In the genomic region with DNA sequence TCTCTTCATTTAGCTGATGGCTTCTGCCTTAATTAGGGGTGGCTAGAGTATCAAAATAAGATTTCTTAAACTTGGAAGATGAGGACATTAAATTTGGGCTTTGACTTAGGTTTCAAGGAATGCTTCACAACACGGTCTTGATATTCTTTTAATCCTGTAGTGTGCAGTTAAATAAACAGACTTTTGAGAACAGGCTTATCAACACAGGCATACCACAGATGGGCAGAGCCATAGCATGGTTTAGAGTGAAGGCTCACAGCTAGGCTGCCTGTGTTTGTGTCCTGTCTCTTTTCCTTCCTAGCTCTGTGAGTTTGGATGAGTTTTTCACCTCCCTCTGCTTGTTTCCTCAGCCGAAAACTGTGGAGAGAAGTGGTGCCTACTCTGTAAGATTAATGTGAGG, we compare ENCODE assay signal across 25 cellular contexts.
DNase-seq lines count a peak whose midpoint lies in the region; ATAC-seq and TF ChIP-seq lines count a peak whose summit lies in the region.
"Had no signal": no experiment of that assay in that cellular context is flagged by ENCODE, and none has a peak within 500 bp of the region (broad histone marks: within the 10 kb centered on the region; RNA-seq: fewer than 3 reads in every experiment).

No MANE protein-coding gene starts in this region.

- peaks cover 31 to 98% (median 74%) of the 10 kb centered on the region in 9 donors for H3K4me1 ChIP-seq in heart right ventricle
- H3K4me1 ChIP-seq in osteoblast (ENCODE audit: insufficient read depth, low read length), result peaks cover 41% of the 10 kb centered on the region

- WGBS in heart right ventricle, 2 donors, result 39 to 60% methylated on average over 2 of the region's 2 CpGs

- H3K36me3 ChIP-seq in heart right ventricle (peaks cover 0 to 11% (median 0%) of the 10 kb centered on the region in 9 donors), osteoblast (ENCODE audit: insufficient read depth, low read length) (peaks cover 18% of the 10 kb centered on the region)
- H3K36me3 ChIP-seq: gastroesophageal sphincter, SJSA1, upper lobe of left lung had no signal

- H3K36me3 Mint-ChIP-seq in activated T-helper 1 cell treated with anti-CD3 and anti-CD28 coated beads, Interleukin-12 subunit alpha, Interleukin-12 subunit beta, Interleukin-2, Interleukin-4 antibody, amounts not matched to agents 30 ng/mL and 10 ng/mL and 1 ng/mL, durations not matched to agents 14 hours and 24 hours and 36 hours (ENCODE audit: low read depth), result no peaks in the 10 kb centered on the region
- H3K36me3 Mint-ChIP-seq: activated naive CD8-positive, alpha-beta T cell treated with anti-CD3 and anti-CD28 coated beads, Interleukin-2, amount 10 ng/mL, durations not matched to agents 7 days and 5 days; CD4-positive, CD25-positive, alpha-beta regulatory T cell; memory B cell; T-cell had no signal

- H3K4me3 ChIP-seq in heart right ventricle, result no peak overlapping the region
- H3K4me3 ChIP-seq in dorsolateral prefrontal cortex, result no peak overlapping the region
- no peak overlapping the region for H3K4me3 ChIP-seq in osteoblast (ENCODE audit: insufficient read depth, low read length)
- H3K4me3 ChIP-seq: gastroesophageal sphincter, SJSA1, upper lobe of left lung had no signal

- no peak for DNase-seq in heart right ventricle
- DNase-seq in Right ventricle myocardium superior, result no peak
- no peak for DNase-seq in dorsolateral prefrontal cortex
- DNase-seq in osteoblast (ENCODE audit: insufficient read length, low spot score, missing footprints), result no peak
- DNase-seq in T-helper 9 cell, result no peak
- no peak for DNase-seq in activated T-helper 1 cell treated with anti-CD3 and anti-CD28 coated beads, Interleukin-12 subunit alpha, Interleukin-12 subunit beta, Interleukin-2, Interleukin-4 antibody, amounts not matched to agents 30 ng/mL and 10 ng/mL and 1 ng/mL, durations not matched to agents 14 hours and 24 hours and 36 hours (ENCODE audit: low spot score)
- DNase-seq: activated B cell treated with CpG ODN at 0.5 μM for 24 hours; activated CD4-positive, alpha-beta T cell treated with anti-CD3 and anti-CD28 coated beads, Interleukin-2, amount 10 ng/mL, durations not matched to agents 7 days and 5 days; activated gamma-delta T cell; activated naive CD8-positive, alpha-beta T cell treated with anti-CD3 and anti-CD28 coated beads, Interleukin-2, amount 10 ng/mL, durations not matched to agents 7 days and 5 days; activated T-cell treated with anti-CD3 and anti-CD28 coated beads, Interleukin-2, amount 50 U/mL, for 1 hour; CD4-positive, CD25-positive, alpha-beta regulatory T cell; DMS79 treated with DMSO at 0.1 percent for 48 hours; GDM1; hypothalamus; NCI-H446 treated with DMSO at 0.1 percent for 48 hours; stimulated activated CD4-positive, alpha-beta T cell treated with anti-CD3 and anti-CD28 coated beads, Interleukin-4, amount 100 ng/mL, for 24 hours; T-cell; upper lobe of left lung had no signal

- no peak overlapping the region for H3K27ac Mint-ChIP-seq in activated T-helper 1 cell treated with anti-CD3 and anti-CD28 coated beads, Interleukin-12 subunit alpha, Interleukin-12 subunit beta, Interleukin-2, Interleukin-4 antibody, amounts not matched to agents 30 ng/mL and 10 ng/mL and 1 ng/mL, durations not matched to agents 14 hours and 24 hours and 36 hours
- H3K27ac Mint-ChIP-seq: activated B cell treated with CpG ODN at 0.5 μM for 24 hours; activated CD4-positive, alpha-beta T cell treated with anti-CD3 and anti-CD28 coated beads, Interleukin-2, amount 10 ng/mL, durations not matched to agents 7 days and 5 days; activated naive CD8-positive, alpha-beta T cell treated with anti-CD3 and anti-CD28 coated beads, Interleukin-2, amount 10 ng/mL, durations not matched to agents 7 days and 5 days; CD4-positive, CD25-positive, alpha-beta regulatory T cell; memory B cell; T-cell had no signal

- no peaks in the 10 kb centered on the region for H3K9me3 Mint-ChIP-seq in activated T-helper 1 cell treated with anti-CD3 and anti-CD28 coated beads, Interleukin-12 subunit alpha, Interleukin-12 subunit beta, Interleukin-2, Interleukin-4 antibody, amounts not matched to agents 30 ng/mL and 10 ng/mL and 1 ng/mL, durations not matched to agents 14 hours and 24 hours and 36 hours
- H3K9me3 Mint-ChIP-seq: activated B cell treated with CpG ODN at 0.5 μM for 24 hours; activated CD4-positive, alpha-beta T cell treated with anti-CD3 and anti-CD28 coated beads, Interleukin-2, amount 10 ng/mL, durations not matched to agents 7 days and 5 days; activated naive CD8-positive, alpha-beta T cell treated with anti-CD3 and anti-CD28 coated beads, Interleukin-2, amount 10 ng/mL, durations not matched to agents 7 days and 5 days; CD4-positive, CD25-positive, alpha-beta regulatory T cell; memory B cell; T-cell had no signal

- peaks cover 16% of the 10 kb centered on the region for H3K27me3 Mint-ChIP-seq in activated T-helper 1 cell treated with anti-CD3 and anti-CD28 coated beads, Interleukin-12 subunit alpha, Interleukin-12 subunit beta, Interleukin-2, Interleukin-4 antibody, amounts not matched to agents 30 ng/mL and 10 ng/mL and 1 ng/mL, durations not matched to agents 14 hours and 24 hours and 36 hours (ENCODE audit: insufficient read depth)

- no peak for ATAC-seq in heart right ventricle
- ATAC-seq in Right ventricle myocardium superior (ENCODE audit: poor library complexity), result no peak
- no peak for ATAC-seq in HG02763 (IDR thresholded peaks at IDR 0.05; ENCODE audit: unreplicated experiment)
- no peak for ATAC-seq in HG03469 (IDR thresholded peaks at IDR 0.05; ENCODE audit: unreplicated experiment)
- ATAC-seq: gastroesophageal sphincter, sciatic nerve, T-cell had no signal

- TF ChIP-seq CTCF in heart right ventricle (IDR thresholded peaks at IDR 0.05) (no peak), dorsolateral prefrontal cortex (IDR thresholded peaks at IDR 0.05 in 54 of 56, conservative IDR thresholded peaks at IDR 0.05 in 2 of 56; ENCODE audit: low read depth in 1 of 56, partially characterized antibody in 56 of 56) (no peak), osteoblast (IDR thresholded peaks at IDR 0.05; ENCODE audit: extremely low read depth, low read depth, low read length) (no peak)

- no peak overlapping the region for H2AFZ ChIP-seq in osteoblast (ENCODE audit: low read length)

- no peaks in the 10 kb centered on the region for H3K4me1 Mint-ChIP-seq in activated T-helper 1 cell treated with anti-CD3 and anti-CD28 coated beads, Interleukin-12 subunit alpha, Interleukin-12 subunit beta, Interleukin-2, Interleukin-4 antibody, amounts not matched to agents 30 ng/mL and 10 ng/mL and 1 ng/mL, durations not matched to agents 14 hours and 24 hours and 36 hours (ENCODE audit: low read depth)
- H3K4me1 Mint-ChIP-seq: activated B cell treated with CpG ODN at 0.5 μM for 24 hours; activated CD4-positive, alpha-beta T cell treated with anti-CD3 and anti-CD28 coated beads, Interleukin-2, amount 10 ng/mL, durations not matched to agents 7 days and 5 days; activated naive CD8-positive, alpha-beta T cell treated with anti-CD3 and anti-CD28 coated beads, Interleukin-2, amount 10 ng/mL, durations not matched to agents 7 days and 5 days; memory B cell; T-cell had no signal

- no peak overlapping the region for H3K4me3 Mint-ChIP-seq in activated T-helper 1 cell treated with anti-CD3 and anti-CD28 coated beads, Interleukin-12 subunit alpha, Interleukin-12 subunit beta, Interleukin-2, Interleukin-4 antibody, amounts not matched to agents 30 ng/mL and 10 ng/mL and 1 ng/mL, durations not matched to agents 14 hours and 24 hours and 36 hours
- H3K4me3 Mint-ChIP-seq: activated B cell treated with CpG ODN at 0.5 μM for 24 hours; activated CD4-positive, alpha-beta T cell treated with anti-CD3 and anti-CD28 coated beads, Interleukin-2, amount 10 ng/mL, durations not matched to agents 7 days and 5 days; activated naive CD8-positive, alpha-beta T cell treated with anti-CD3 and anti-CD28 coated beads, Interleukin-2, amount 10 ng/mL, durations not matched to agents 7 days and 5 days; CD4-positive, CD25-positive, alpha-beta regulatory T cell; memory B cell; T-cell had no signal

- peaks cover 33% of the 10 kb centered on the region for H4K20me1 ChIP-seq in osteoblast (ENCODE audit: insufficient read depth, low read length)

- intact Hi-C loops in heart right ventricle (cut with DNase I), result no loop called here
- intact Hi-C loops in Right ventricle myocardium superior (cut with DNase I), result no loop called here
- intact Hi-C loops in dorsolateral prefrontal cortex (cut with DNase I), result no loop called here
- intact Hi-C loops in activated T-helper 1 cell treated with anti-CD3 and anti-CD28 coated beads, Interleukin-12 subunit alpha, Interleukin-12 subunit beta, Interleukin-2, Interleukin-4 antibody, amounts not matched to agents 30 ng/mL and 10 ng/mL and 1 ng/mL, durations not matched to agents 14 hours and 24 hours and 36 hours (cut with micrococcal nuclease), result no loop called here

- H3K9me3 ChIP-seq in heart right ventricle (no peaks in the 10 kb centered on the region), osteoblast (ENCODE audit: low read depth, low read length) (no peaks in the 10 kb centered on the region)
- H3K9me3 ChIP-seq: gastroesophageal sphincter, SJSA1, upper lobe of left lung had no signal

- H3K27me3 ChIP-seq in heart right ventricle (no peaks in the 10 kb centered on the region), dorsolateral prefrontal cortex (no peaks in the 10 kb centered on the region), osteoblast (ENCODE audit: insufficient read depth, low read length) (no peaks in the 10 kb centered on the region)
- H3K27me3 ChIP-seq: gastroesophageal sphincter, SJSA1, upper lobe of left lung had no signal

- peak overlapping the region; percentile 10 to 90 (median 67) for H3K27ac ChIP-seq in heart right ventricle
- peak overlapping the region in 34 of 59 donors; percentile 3 to 100 (median 42) for H3K27ac ChIP-seq in dorsolateral prefrontal cortex
- H3K27ac ChIP-seq in osteoblast (ENCODE audit: low read depth, low read length), result peak overlapping the region; percentile 0
- H3K27ac ChIP-seq: gastroesophageal sphincter, SJSA1, upper lobe of left lung had no signal

- peaks cover 93% of the 10 kb centered on the region for H3K79me2 ChIP-seq in osteoblast (ENCODE audit: insufficient read depth, low read length)

- no peak overlapping the region for H3K4me2 ChIP-seq in osteoblast (ENCODE audit: insufficient read depth, low read length)

Comparison
In these comparisons a context has a peak if more than half of its experiments do, and no peak if none do; other contexts are left out.
1. H3K27ac ChIP-seq: peak in every context shown above with its lines; median percentile 67 in heart right ventricle; 42 in dorsolateral prefrontal cortex; 0 in osteoblast.